ENCODE assay signal across 12 cellular contexts in the genomic region with DNA sequence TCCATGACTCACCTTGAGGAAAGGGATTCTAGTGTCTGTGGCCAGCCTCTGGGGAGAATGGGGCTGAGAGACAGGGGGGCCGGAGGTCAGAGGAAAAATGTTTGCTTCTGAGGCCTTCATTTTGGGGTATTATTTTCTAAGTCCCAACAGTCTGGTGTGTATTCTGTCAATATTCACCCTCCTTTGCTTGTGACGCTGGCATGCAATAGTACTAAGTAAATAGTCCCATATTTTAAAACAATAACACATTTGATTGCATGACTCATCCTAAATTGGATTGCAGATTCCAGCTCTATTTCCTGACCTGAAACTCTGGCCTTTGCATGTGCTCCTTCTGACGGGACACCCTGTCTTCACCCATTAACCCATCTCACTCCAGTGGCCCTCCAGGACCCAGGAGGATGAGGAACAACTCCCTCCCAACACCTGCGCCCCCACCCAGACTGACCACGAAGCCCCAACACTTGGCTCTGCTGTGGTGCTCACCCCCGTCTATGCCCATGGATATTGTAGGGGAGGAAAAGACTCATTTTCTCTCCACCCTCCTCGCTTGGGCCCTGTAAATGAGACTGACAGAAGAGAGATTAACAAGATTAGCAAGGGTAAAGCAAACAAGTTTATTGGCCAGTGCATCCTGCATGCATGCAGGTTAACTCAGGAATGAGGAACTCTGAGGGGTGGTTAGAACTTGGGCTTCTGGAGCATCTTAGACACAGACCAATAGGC.
DNase-seq lines count a peak whose midpoint lies in the region; ATAC-seq and TF ChIP-seq lines count a peak whose summit lies in the region.
"Had no signal": no experiment of that assay in that cellular context is flagged by ENCODE, and none has a peak within 500 bp of the region (broad histone marks: within the 10 kb centered on the region; RNA-seq: fewer than 3 reads in every experiment).

No MANE protein-coding gene starts in this region.

- H3K27me3 Mint-ChIP-seq in neural progenitor cell (ENCODE audit: insufficient read depth, low read depth) = peaks cover 7% of the 10 kb centered on the region
- peaks cover 2% of the 10 kb centered on the region for H3K27me3 Mint-ChIP-seq in CD8-positive, alpha-beta T cell (ENCODE audit: low read depth)
- H3K27me3 Mint-ChIP-seq: B cell had no signal

- peaks cover 12% of the 10 kb centered on the region for H3K4me1 Mint-ChIP-seq in neural progenitor cell
- H3K4me1 Mint-ChIP-seq in CD8-positive, alpha-beta T cell (ENCODE audit: low read depth) = peaks cover 6% of the 10 kb centered on the region
- H3K4me1 Mint-ChIP-seq: B cell, naive B cell had no signal

- H3K4me1 ChIP-seq in Panc1 (ENCODE audit: control insufficient read depth, insufficient read depth, low read length) (peaks cover 9% of the 10 kb centered on the region), neural progenitor cell (peaks cover 9% of the 10 kb centered on the region)
- no peaks in the 10 kb centered on the region for H3K4me1 ChIP-seq in CD8-positive, alpha-beta T cell (ENCODE audit: insufficient read depth, low read length)

- H4K20me1 ChIP-seq in neural progenitor cell (ENCODE audit: low read depth) = no peaks in the 10 kb centered on the region

- intact Hi-C loops in Panc1 (cut with micrococcal nuclease; ENCODE audit: unreplicated experiment) = no loop called here
- intact Hi-C loops in CD8-positive, alpha-beta T cell (cut with DNase I, micrococcal nuclease) = no loop called here

- H3K27me3 ChIP-seq in Panc1 (ENCODE audit: control insufficient read depth, insufficient read depth, low read length) = no peaks in the 10 kb centered on the region
- H3K27me3 ChIP-seq in neural progenitor cell = no peaks in the 10 kb centered on the region
- no peaks in the 10 kb centered on the region for H3K27me3 ChIP-seq in CD8-positive, alpha-beta T cell (ENCODE audit: insufficient read depth, low read length)

- H3K4me3 ChIP-seq in AG04449 (ENCODE audit: low read depth, low read length) = no peak overlapping the region
- no peak overlapping the region for H3K4me3 ChIP-seq in Panc1 (ENCODE audit: low read depth in 2 of 2, low read length in 2 of 2)
- no peak overlapping the region for H3K4me3 ChIP-seq in epithelial cell of esophagus (ENCODE audit: low read length)
- no peak overlapping the region for H3K4me3 ChIP-seq in neural progenitor cell
- H3K4me3 ChIP-seq in CD8-positive, alpha-beta T cell (ENCODE audit: low read depth, low read length) = no peak overlapping the region

- ATAC-seq in Panc1 = peak; percentile 87
- no peak for ATAC-seq in CD8-positive, alpha-beta T cell

- H3K4me3 Mint-ChIP-seq in neural progenitor cell = no peak overlapping the region
- no peak overlapping the region for H3K4me3 Mint-ChIP-seq in CD8-positive, alpha-beta T cell
- H3K4me3 Mint-ChIP-seq: B cell, naive B cell had no signal

- H3K9me3 Mint-ChIP-seq in neural progenitor cell = no peaks in the 10 kb centered on the region
- no peaks in the 10 kb centered on the region for H3K9me3 Mint-ChIP-seq in CD8-positive, alpha-beta T cell
- H3K9me3 Mint-ChIP-seq: naive B cell had no signal

- peak; percentile 7 for DNase-seq in AG04449 (ENCODE audit: low read depth, low spot score)
- no peak for DNase-seq in Panc1 (ENCODE audit: low read depth, low spot score)
- DNase-seq in epithelial cell of esophagus (ENCODE audit: low read depth) = peak; percentile 35
- DNase-seq in neural progenitor cell (ENCODE audit: low spot score) = no peak
- no peak for DNase-seq in pons (ENCODE audit: low spot score)
- DNase-seq in NCI-H2227 treated with DMSO at 0.1 percent for 48 hours (lab: John Stamatoyannopoulos, UW) = no peak
- no peak for DNase-seq in CD8-positive, alpha-beta T cell
- no peak for DNase-seq in erythroblast (lab: John Stamatoyannopoulos, UW)
- DNase-seq: activated naive CD4-positive, alpha-beta T cell; naive B cell; NCI-H1092 had no signal

- POLR2A ChIA-PET in AG04449 (lab: Yijun Ruan, JAX) (no interaction called here), Panc1 (lab: Charles Lee) (interaction anchor here (0.6 kb wide), 1 partner anchor 19 kb away, joined by 7 read pairs; no protein-coding TSS in a partner anchor)
- POLR2A ChIA-PET in CD8-positive, alpha-beta T cell (lab: Charles Lee) = no interaction called here

- no peak overlapping the region for H2AFZ ChIP-seq in neural progenitor cell (replicated peaks)

- H3F3A ChIP-seq in neural progenitor cell (ENCODE audit: low read depth) = no peaks in the 10 kb centered on the region

- TF ChIP-seq CTCF in AG04449 (IDR thresholded peaks at IDR 0.05; ENCODE audit: insufficient read depth, low read length, missing control alignments) (no peak), Panc1 (IDR thresholded peaks at IDR 0.05) (no peak), epithelial cell of esophagus (IDR thresholded peaks at IDR 0.05; ENCODE audit: insufficient read depth, low read depth, low read length, missing control alignments) (no peak), neural progenitor cell (IDR thresholded peaks at IDR 0.05) (no peak)
- TF ChIP-seq CTCF in CD8-positive, alpha-beta T cell (IDR thresholded peaks at IDR 0.05) = no peak

- no TSS peak for BruUV-seq in Panc1 (replicated peaks; lab: Mats Ljungman, UMichigan)

- H3K9me3 ChIP-seq in Panc1 (ENCODE audit: control insufficient read depth, insufficient read depth, low read depth, low read length) (no peaks in the 10 kb centered on the region; the same call in 1 of the 2 replicates), neural progenitor cell (ENCODE audit: low read depth) (no peaks in the 10 kb centered on the region)
- no peaks in the 10 kb centered on the region for H3K9me3 ChIP-seq in CD8-positive, alpha-beta T cell (ENCODE audit: low read length)

- CTCF ChIA-PET in AG04449 (lab: Yijun Ruan, JAX) = interaction anchor here (1.2 to 1.4 kb wide), 2 partner anchors 11 to 13 kb away, joined by 3 to 5 read pairs; no protein-coding TSS in a partner anchor
- CTCF ChIA-PET in Panc1 (lab: Charles Lee) = no interaction called here
- CTCF ChIA-PET in CD8-positive, alpha-beta T cell (lab: Charles Lee) = no interaction called here

- no peak overlapping the region for H3K4me2 ChIP-seq in neural progenitor cell

- no peaks in the 10 kb centered on the region for H3K36me3 Mint-ChIP-seq in neural progenitor cell
- no peaks in the 10 kb centered on the region for H3K36me3 Mint-ChIP-seq in CD8-positive, alpha-beta T cell
- H3K36me3 Mint-ChIP-seq: naive B cell had no signal

- no peak for TF ChIP-seq POLR2A in erythroblast (IDR thresholded peaks at IDR 0.05; ENCODE audit: low read length)

- in situ Hi-C loops in Panc1 (cut with HindIII; ENCODE audit: low pct_unique_long_range_greater_than_20kb, low sequenced_read_pairs) = no loop called here

- H3K36me3 ChIP-seq in Panc1 (ENCODE audit: control insufficient read depth, insufficient read depth, low read length) (no peaks in the 10 kb centered on the region), neural progenitor cell (no peaks in the 10 kb centered on the region)
- H3K36me3 ChIP-seq in CD8-positive, alpha-beta T cell (ENCODE audit: insufficient read depth, low read length) = no peaks in the 10 kb centered on the region

- peak overlapping the region; percentile 83 for H3K27ac ChIP-seq in Panc1 (ENCODE audit: low read length)
- H3K27ac ChIP-seq in neural progenitor cell = no peak overlapping the region
- no peak overlapping the region for H3K27ac ChIP-seq in CD8-positive, alpha-beta T cell (ENCODE audit: low read depth, low read length)

- no peaks in the 10 kb centered on the region for H3K79me2 ChIP-seq in neural progenitor cell (ENCODE audit: low read depth)

- peak overlapping the region; percentile 46 for H3K27ac Mint-ChIP-seq in neural progenitor cell
- H3K27ac Mint-ChIP-seq in CD8-positive, alpha-beta T cell = no peak overlapping the region
- H3K27ac Mint-ChIP-seq: B cell had no signal

- no peak overlapping the region for H3K9ac ChIP-seq in neural progenitor cell

Comparison
In these comparisons a context has a peak if more than half of its experiments do, and no peak if none do; other contexts are left out.
1. DNase-seq: peak in AG04449 (single experiment) and epithelial cell of esophagus (single experiment); none in Panc1 (single experiment), neural progenitor cell (single experiment), pons (single experiment), NCI-H2227 treated with DMSO at 0.1 percent for 48 hours (single experiment), CD8-positive, alpha-beta T cell (0 of 7) and erythroblast (0 of 2).